11 cellular contexts compared by ENCODE assay signal in genomic region chr16:56861092-56861610, GRCh38. TPM values are rescaled to one million over a fixed set of nuclear protein-coding genes. Genes with fewer than 3 reads are reported as not detected.
DNase-seq lines count a peak whose midpoint lies in the region; TF ChIP-seq lines count a peak whose summit lies in the region.
"Had no signal": no experiment of that assay in that cellular context is flagged by ENCODE, and none has a peak within 500 bp of the region (broad histone marks: within the 10 kb centered on the region; RNA-seq: fewer than 3 reads in every experiment).

No MANE protein-coding gene starts in this region.

- H3K9ac ChIP-seq in Karpas-422 (ENCODE audit: low read length) (peak overlapping the region; percentile 44; the same call in 1 of the 2 replicates), adipocyte (ENCODE audit: low read length) (no peak overlapping the region), neuronal stem cell (ENCODE audit: low read depth, low read length, poor library complexity) (no peak overlapping the region)

- H2BK15ac ChIP-seq in neuronal stem cell (ENCODE audit: low read length), result no peak overlapping the region

- DNase-seq in GM10248 (ENCODE audit: extremely low spot score), result peak; percentile 22
- DNase-seq in Karpas-422, result no peak
- peak; percentile 58 for DNase-seq in adipocyte (ENCODE audit: low read depth)
- no peak for DNase-seq in neuronal stem cell (ENCODE audit: low spot score)
- DNase-seq in thyroid gland, result no peak
- DNase-seq in esophagus muscularis mucosa (ENCODE audit: extremely low spot score), result no peak
- DNase-seq in dedifferentiated amniotic fluid mesenchymal stem cell (ENCODE audit: extremely low spot score), result no peak
- DNase-seq in superior temporal gyrus (ENCODE audit: extremely low spot score), result no peak
- DNase-seq: adrenal gland, foreskin fibroblast, MG63 had no signal

- H3K23ac ChIP-seq in neuronal stem cell (ENCODE audit: low read depth, low read length, poor library complexity), result no peak overlapping the region

- POLR2A ChIA-PET in GM10248 (lab: Yijun Ruan, JAX), result interaction anchor here (1.2 kb wide), 1 partner anchor 70 kb away, joined by 5 read pairs; the partner anchor contains the start of gene HERPUD1

- H3K27me3 ChIP-seq in Karpas-422 (ENCODE audit: low read length) (no peaks in the 10 kb centered on the region), adipocyte (replicated peaks; ENCODE audit: control insufficient read depth, insufficient read depth, low read length) (peaks cover 14% of the 10 kb centered on the region), neuronal stem cell (ENCODE audit: control insufficient read depth in 3 of 3, insufficient read depth in 3 of 3, low read depth in 1 of 3, low read length in 3 of 3) (peaks cover 0 to 20% (median 0%) of the 10 kb centered on the region in 3 experiments), thyroid gland (no peaks in the 10 kb centered on the region), esophagus muscularis mucosa (no peaks in the 10 kb centered on the region)
- H3K27me3 ChIP-seq: adrenal gland, MG63 had no signal

- no peak overlapping the region for H2BK5ac ChIP-seq in neuronal stem cell (ENCODE audit: low read length)

- H3K4me3 ChIP-seq in Karpas-422 (ENCODE audit: low read length) (no peak overlapping the region), adipocyte (ENCODE audit: low read length) (no peak overlapping the region), neuronal stem cell (ENCODE audit: low read length in 2 of 2) (no peak overlapping the region), thyroid gland (replicated peaks in 1 of 3) (no peak overlapping the region), esophagus muscularis mucosa (no peak overlapping the region)
- H3K4me3 ChIP-seq: adrenal gland, MG63 had no signal

- H3K4me1 ChIP-seq in Karpas-422 (ENCODE audit: low read length) (peaks cover 7% of the 10 kb centered on the region), adipocyte (ENCODE audit: control insufficient read depth, insufficient read depth, low read length) (no peaks in the 10 kb centered on the region), neuronal stem cell (ENCODE audit: control insufficient read depth in 2 of 2, insufficient read depth in 1 of 2, low read depth in 1 of 2, low read length in 2 of 2) (peaks cover 4 to 12% of the 10 kb centered on the region in 2 donors), thyroid gland (no peaks in the 10 kb centered on the region), esophagus muscularis mucosa (no peaks in the 10 kb centered on the region)

- WGBS in neuronal stem cell (ENCODE audit: extremely low coverage in 2 of 2, insufficient read length in 2 of 2, insufficient replicate concordance in 1 of 2), 2 donors, result no CpG with 5 or more reads among the region's 3 CpGs
- WGBS in thyroid gland, 2 donors, result 64 to 70% methylated on average over 3 of the region's 3 CpGs
- 60% methylated on average over 3 of the region's 3 CpGs for WGBS in esophagus muscularis mucosa

- no peak overlapping the region for H2BK120ac ChIP-seq in neuronal stem cell (ENCODE audit: low read depth, low read length)

- H3K79me1 ChIP-seq in neuronal stem cell (ENCODE audit: low read depth, low read length), result no peaks in the 10 kb centered on the region

- no peak overlapping the region for H4K8ac ChIP-seq in neuronal stem cell (ENCODE audit: low read depth, low read length)

- H2AFZ ChIP-seq in Karpas-422 (ENCODE audit: low read length) (no peak overlapping the region), neuronal stem cell (ENCODE audit: low read length) (peak overlapping the region; percentile 36)

- no peak overlapping the region for H3K14ac ChIP-seq in neuronal stem cell (ENCODE audit: low read length)

- no peak overlapping the region for H3K4me2 ChIP-seq in Karpas-422 (ENCODE audit: low read depth, low read length, poor library complexity, severe bottlenecking)
- no peak overlapping the region for H3K4me2 ChIP-seq in neuronal stem cell (ENCODE audit: insufficient read depth, low read length, poor library complexity, severe bottlenecking)

- no peak overlapping the region for H2AK5ac ChIP-seq in neuronal stem cell (ENCODE audit: low read depth, low read length)

- H2BK12ac ChIP-seq in neuronal stem cell (ENCODE audit: low read length), result no peak overlapping the region

- TF ChIP-seq EP300 in esophagus muscularis mucosa (IDR thresholded peaks at IDR 0.05), result no peak

- intact Hi-C loops in thyroid gland (cut with DNase I), result loop anchor here (10.0 kb wide), 1 partner anchor 184 kb away; no protein-coding TSS in a partner anchor
- intact Hi-C loops in esophagus muscularis mucosa (cut with DNase I), result no loop called here

- TF ChIP-seq CTCF in GM10248 (IDR thresholded peaks at IDR 0.05; ENCODE audit: control extremely low read depth, extremely low read depth, low read depth, missing control alignments), result no peak
- no peak for TF ChIP-seq CTCF in thyroid gland (IDR thresholded peaks at IDR 0.05)
- no peak for TF ChIP-seq CTCF in esophagus muscularis mucosa (IDR thresholded peaks at IDR 0.05)

- H3K27ac ChIP-seq in Karpas-422 (ENCODE audit: low read length) (no peak overlapping the region), neuronal stem cell (replicated peaks; ENCODE audit: low read length) (no peak overlapping the region), thyroid gland (no peak overlapping the region), esophagus muscularis mucosa (replicated peaks in 1 of 4) (no peak overlapping the region)
- H3K27ac ChIP-seq: adrenal gland had no signal

- no peak overlapping the region for H3K4ac ChIP-seq in neuronal stem cell (ENCODE audit: low read length)

- H3K9me3 ChIP-seq in Karpas-422 (ENCODE audit: low read length) (no peaks in the 10 kb centered on the region), adipocyte (ENCODE audit: control insufficient read depth, low read length) (no peaks in the 10 kb centered on the region), neuronal stem cell (replicated peaks in 1 of 2; ENCODE audit: control insufficient read depth in 2 of 2, insufficient read depth in 1 of 2, low read depth in 1 of 2, low read length in 2 of 2) (no peaks in the 10 kb centered on the region), thyroid gland (no peaks in the 10 kb centered on the region), esophagus muscularis mucosa (no peaks in the 10 kb centered on the region)
- H3K9me3 ChIP-seq: adrenal gland, MG63 had no signal

- no peak for TF ChIP-seq POLR2A in thyroid gland (IDR thresholded peaks at IDR 0.05)
- TF ChIP-seq POLR2A in esophagus muscularis mucosa (IDR thresholded peaks at IDR 0.05; ENCODE audit: low read depth), result no peak

- H3K18ac ChIP-seq in neuronal stem cell (ENCODE audit: low read length), result no peak overlapping the region

- no peaks in the 10 kb centered on the region for H4K20me1 ChIP-seq in Karpas-422 (ENCODE audit: insufficient read depth, low read depth, low read length)

- H3K9me2 ChIP-seq in Karpas-422 (replicated peaks; ENCODE audit: insufficient read depth, low read length), result no peaks in the 10 kb centered on the region

- H4K91ac ChIP-seq in neuronal stem cell (ENCODE audit: low read depth, low read length, poor library complexity), result no peak overlapping the region

- CTCF ChIA-PET in GM10248 (lab: Yijun Ruan, JAX), result interaction anchor here (1.3 to 3.1 kb wide), 3 partner anchors 8 to 109 kb away, joined by 3 to 14 read pairs (median 3); no protein-coding TSS in a partner anchor

- H3K36me3 ChIP-seq in Karpas-422 (ENCODE audit: insufficient read depth, low read length) (no peaks in the 10 kb centered on the region), adipocyte (ENCODE audit: control insufficient read depth, insufficient read depth, low read length, severe bottlenecking) (no peaks in the 10 kb centered on the region), neuronal stem cell (replicated peaks in 1 of 2; ENCODE audit: control insufficient read depth in 2 of 2, insufficient read depth in 2 of 2, low read length in 2 of 2) (no peaks in the 10 kb centered on the region), thyroid gland (no peaks in the 10 kb centered on the region), esophagus muscularis mucosa (no peaks in the 10 kb centered on the region)
- H3K36me3 ChIP-seq: adrenal gland, MG63 had no signal

- H3K79me2 ChIP-seq in Karpas-422 (ENCODE audit: low read length), result no peaks in the 10 kb centered on the region

RNA-seq across cellular contexts. Expression of gene SLC12A3, which starts 3.9 kb away (rescaled TPM):
- 0.14 TPM in 1 of 2 replicates, not detected in the other for total RNA-seq in Karpas-422 (2014; rRNA removed; shearing (Covaris generic); ENCODE audit: low replicate concordance)
- polyA plus RNA-seq in neuronal stem cell (2013, experiment 1 of 2), result not detected
- not detected for polyA plus RNA-seq in neuronal stem cell (2013, experiment 2 of 2)
- total RNA-seq in thyroid gland, result not detected
- total RNA-seq in esophagus muscularis mucosa, result not detected
- total RNA-seq: adrenal gland had no signal

Comparison
In these comparisons a context has a peak if more than half of its experiments do, and no peak if none do; other contexts are left out.
1. DNase-seq: peak in GM10248 (single experiment) and adipocyte (single experiment); none in Karpas-422 (single experiment), neuronal stem cell (single experiment), thyroid gland (0 of 2), esophagus muscularis mucosa (single experiment), dedifferentiated amniotic fluid mesenchymal stem cell (single experiment) and superior temporal gyrus (single experiment).